ENCODE assay signal across 8 cellular contexts in the genomic region with DNA sequence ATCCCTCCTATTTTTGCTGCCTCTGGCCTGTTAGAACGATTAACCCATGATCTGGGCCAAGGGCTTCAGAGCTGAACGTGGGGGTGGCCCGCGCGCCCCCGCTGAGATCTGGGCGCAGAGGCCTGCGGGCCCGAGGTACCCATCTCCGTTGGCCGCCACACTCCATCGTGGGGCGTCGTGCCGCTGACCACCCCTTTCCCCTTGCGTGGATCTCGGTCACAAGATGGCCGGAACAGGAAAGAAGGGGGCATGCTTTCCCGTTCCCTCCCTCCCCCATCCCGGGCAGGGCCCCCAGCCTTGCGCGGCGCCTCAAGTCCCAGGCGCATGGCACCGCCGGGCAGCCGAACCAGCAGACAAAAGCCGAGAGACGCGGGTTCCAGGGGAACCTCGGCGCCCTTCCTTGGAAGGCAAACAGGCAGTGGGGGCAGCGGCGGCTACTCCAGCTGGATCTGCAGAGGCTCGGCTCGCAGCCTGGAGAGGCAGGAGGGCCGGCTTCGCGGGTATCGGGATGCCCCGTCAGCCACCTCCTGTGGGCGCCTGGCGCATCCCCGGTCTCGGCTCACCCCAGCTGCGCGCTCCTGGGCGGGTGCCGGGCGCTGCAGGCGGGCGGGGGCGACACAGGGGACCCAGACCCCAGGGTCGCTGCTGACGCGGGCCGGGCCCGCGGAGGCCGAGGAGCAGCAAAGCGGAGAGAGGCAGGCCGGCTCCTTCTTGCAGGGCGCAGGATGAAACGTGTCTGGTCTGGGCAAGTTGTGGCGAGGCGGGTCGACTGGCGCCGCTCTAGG. TPM values are rescaled to one million over a fixed set of nuclear protein-coding genes. Genes with fewer than 3 reads are reported as not detected.
DNase-seq lines count a peak whose midpoint lies in the region; ATAC-seq, FAIRE-seq and TF ChIP-seq lines count a peak whose summit lies in the region.

No MANE protein-coding gene starts in this region.

- no peaks in the 10 kb centered on the region for H4K20me1 ChIP-seq in HepG2 (ENCODE audit: insufficient read depth, low read length)

- H3K27ac ChIP-seq in HepG2 (ENCODE audit: extremely low read length, insufficient read depth, low read length) (peak overlapping the region; percentile 64), suprapubic skin (peak overlapping the region; percentile 28)

- no peak for FAIRE-seq in HepG2 (lab: Jason Lieb, UNC)

- H3K9me3 ChIP-seq in HepG2 (ENCODE audit: low read length) (no peaks in the 10 kb centered on the region), suprapubic skin (no peaks in the 10 kb centered on the region)

- peaks cover 19% of the 10 kb centered on the region for H3K4me1 ChIP-seq in HepG2 (ENCODE audit: insufficient read depth, low read length)
- H3K4me1 ChIP-seq in suprapubic skin, result peaks cover 29% of the 10 kb centered on the region

- POLR2A ChIA-PET in HepG2 (lab: Yijun Ruan, JAX), result interaction anchor here (1.4 to 3.0 kb wide), 2 partner anchors 12 to 33 kb away, joined by 4 to 14 read pairs; a partner anchor contains a TSS

- H2AFZ ChIP-seq in HepG2 (ENCODE audit: low read length), result no peak overlapping the region

- H3K9ac ChIP-seq in HepG2 (ENCODE audit: insufficient read depth, low read depth, low read length), result peak overlapping the region; percentile 53

- H3K27me3 ChIP-seq in HepG2 (ENCODE audit: control insufficient read depth in 1 of 2, insufficient read depth in 2 of 2, low read length in 2 of 2) (no peaks in the 10 kb centered on the region), suprapubic skin (peaks cover 33% of the 10 kb centered on the region)

- ATAC-seq in GM21529 (IDR thresholded peaks at IDR 0.05; ENCODE audit: unreplicated experiment) (peak; percentile 36), HepG2 (peak; percentile 80)

- H3K4me3 ChIP-seq in HepG2 (replicated peaks in 1 of 3; ENCODE audit: insufficient read depth in 1 of 3, low read depth in 2 of 3, low read length in 3 of 3) (peak overlapping the region; percentile 69 to 73 (median 72)), suprapubic skin (peak overlapping the region; percentile 59)

- BruUV-seq in HepG2 (replicated peaks; lab: Mats Ljungman, UMichigan), result no TSS peak

- intact Hi-C loops in HepG2 (cut with micrococcal nuclease; ENCODE audit: unreplicated experiment), result loop anchor here (5.0 kb wide), 1 partner anchor 33 kb away; a partner anchor contains a TSS

- CTCF ChIA-PET in HepG2 (lab: Yijun Ruan, JAX; ENCODE audit: low intra/inter-chr PET ratio, low total read pairs), result no interaction called here

- no peak; a peak in 2 of 4 replicates for TF ChIP-seq POLR2A in HepG2 (IDR thresholded peaks at IDR 0.05; ENCODE audit: insufficient read depth in 1 of 2, low read depth in 2 of 2, low read length in 2 of 2)
- TF ChIP-seq POLR2A in suprapubic skin (IDR thresholded peaks at IDR 0.05), result no peak

- in situ Hi-C loops in HepG2 (cut with HindIII; ENCODE audit: extremely low pct_ligation_motif_present, low pct_unique_long_range_greater_than_20kb), result no loop called here

- TF ChIP-seq EP300 in HepG2 (IDR thresholded peaks at IDR 0.05; ENCODE audit: low read depth in 2 of 2, low read length in 2 of 2) (no peak), HepG2 (CRISPR knock-in tag; IDR thresholded peaks at IDR 0.05; ENCODE audit: borderline replicate concordance) (no peak), suprapubic skin (IDR thresholded peaks at IDR 0.05) (no peak)

- DNase-seq in Daoy (ENCODE audit: low read depth), result peak; percentile 49
- peak; percentile 41 for DNase-seq in NCI-H2171 (lab: John Stamatoyannopoulos, UW)
- DNase-seq in cerebellum (ENCODE audit: low spot score), result peak; percentile 38
- DNase-seq in HepG2 (ENCODE audit: low spot score), result peak; percentile 2
- DNase-seq in suprapubic skin (ENCODE audit: low spot score in 2 of 2), result peak in 1 of 2 donors; percentile 63
- no peak for DNase-seq in NOMO-1 treated with dmso at 0.1 percent for 144 hours (lab: John Stamatoyannopoulos, UW; ENCODE audit: unreplicated experiment)
- DNase-seq in COLO829 (ENCODE audit: low spot score), result no peak

- 0% methylated on average over 28 of the region's 69 CpGs for WGBS in HepG2 (ENCODE audit: low lambda C conversion rate)
- 0% methylated on average over 5 of the region's 69 CpGs for WGBS in suprapubic skin

- H3K36me3 ChIP-seq in HepG2 (replicated peaks in 1 of 2; ENCODE audit: control insufficient read depth in 1 of 2, insufficient read depth in 2 of 2, low read length in 2 of 2), result peaks cover 2 to 6% of the 10 kb centered on the region in 2 experiments; a peak in 2 of 5 replicates
- no peaks in the 10 kb centered on the region for H3K36me3 ChIP-seq in suprapubic skin

- TF ChIP-seq RAD21 in HepG2 (CRISPR knock-in tag; IDR thresholded peaks at IDR 0.05), result 0 out of 2 replicates have a peak, but pooled peaks have one; percentile 16

- TF ChIP-seq CTCF in HepG2 (CRISPR knock-in tag; IDR thresholded peaks at IDR 0.05), result no peak
- no peak for TF ChIP-seq CTCF in suprapubic skin (IDR thresholded peaks at IDR 0.05)

- H3K79me2 ChIP-seq in HepG2 (ENCODE audit: insufficient read depth, low read length), result peaks cover 10% of the 10 kb centered on the region

- peak overlapping the region; percentile 91 for H3K4me2 ChIP-seq in HepG2 (ENCODE audit: low read depth, low read length)

TF ChIP-seq in HepG2, 621 proteins besides CTCF, POLR2A, EP300 and RAD21 (continues in another document):
- no peak for TF ChIP-seq POLR2AphosphoS5 (IDR thresholded peaks at IDR 0.05; ENCODE audit: low read depth, low read length)

RNA-seq across cellular contexts. Expression of a gene that starts 0.5 kb away (rescaled TPM):
- total RNA-seq in Daoy (2014; rRNA removed; shearing (Covaris generic)), result 8.7 and 14.1 TPM in 2 replicates
- total RNA-seq in cerebellum, result 53.3 TPM
- total RNA-seq in HepG2 (2016; rRNA removed; fragmentation: Illumina TruSeq; extraction: Trizol), result 36.7 and 36.9 TPM in 2 replicates
- total RNA-seq in HepG2 (2016; cell fraction: cytosol; rRNA removed; fragmentation: Illumina TruSeq; extraction: Trizol; ENCODE audit: low read depth), result 21.9 and 22.3 TPM in 2 replicates
- total RNA-seq in HepG2 (2016; cell fraction: insoluble cytoplasmic fraction; rRNA removed; fragmentation: Illumina TruSeq; extraction: Trizol), result 30.6 and 38.7 TPM in 2 replicates
- 73.3 and 77.2 TPM in 2 replicates for total RNA-seq in HepG2 (2016; cell fraction: membrane; rRNA removed; fragmentation: Illumina TruSeq; extraction: Trizol)
- 38.1 and 43.2 TPM in 2 replicates for total RNA-seq in HepG2 (2016; cell fraction: nucleus; rRNA removed; fragmentation: Illumina TruSeq; extraction: Trizol)
- 10.8 and 11.0 TPM in 2 replicates for polyA plus RNA-seq in HepG2 (2011; rRNA removed)
- polyA plus RNA-seq in HepG2 (2011; cell fraction: cytosol; rRNA removed), result 6.0 and 6.6 TPM in 2 replicates
- polyA plus RNA-seq in HepG2 (2011; cell fraction: nucleus; rRNA removed), result 18.3 and 20.8 TPM in 2 replicates
- 9.4 and 12.5 TPM in 2 replicates for polyA plus RNA-seq in HepG2 (2012)
- polyA plus RNA-seq in HepG2 (2016; cell fraction: cytosol; fragmentation: Illumina TruSeq; extraction: Trizol; ENCODE audit: low read depth), result 22.5 and 24.2 TPM in 2 replicates
- polyA plus RNA-seq in HepG2 (2016; cell fraction: insoluble cytoplasmic fraction; fragmentation: Illumina TruSeq; extraction: Trizol; ENCODE audit: low read depth), result 29.9 and 34.9 TPM in 2 replicates
- 46.4 and 53.4 TPM in 2 replicates for polyA plus RNA-seq in HepG2 (2016; cell fraction: membrane; fragmentation: Illumina TruSeq; extraction: Trizol; ENCODE audit: low read depth)
- 49.4 and 55.6 TPM in 2 replicates for polyA plus RNA-seq in HepG2 (2016; cell fraction: nucleus; fragmentation: Illumina TruSeq; extraction: Trizol; ENCODE audit: insufficient read depth, low read depth)
- polyA minus RNA-seq in HepG2 (2011; rRNA and poly(A)+ RNA removed; ENCODE audit: low replicate concordance), result 18.4 TPM in 1 of 2 replicates, not detected in the other
- polyA minus RNA-seq in HepG2 (2011; cell fraction: cytosol; rRNA and poly(A)+ RNA removed), result 9.9 and 11.3 TPM in 2 replicates
- polyA minus RNA-seq in HepG2 (2011; cell fraction: nucleus; rRNA and poly(A)+ RNA removed), result 25.0 and 31.2 TPM in 2 replicates
- 1 to 10 TPM; 1.5 to 4.8 (median 3.4) TPM for total RNA-seq in suprapubic skin

RNA-seq across cellular contexts. Expression of a gene that starts 32.9 kb away (rescaled TPM):
- 19.4 and 25.6 TPM in 2 replicates for total RNA-seq in Daoy (2014; rRNA removed; shearing (Covaris generic))
- total RNA-seq in cerebellum, result 19.6 TPM
- 38.1 and 48.2 TPM in 2 replicates for total RNA-seq in HepG2 (2016; rRNA removed; fragmentation: Illumina TruSeq; extraction: Trizol)
- total RNA-seq in HepG2 (2016; cell fraction: cytosol; rRNA removed; fragmentation: Illumina TruSeq; extraction: Trizol; ENCODE audit: low read depth), result 30.3 and 34.8 TPM in 2 replicates
- 32.9 and 48.9 TPM in 2 replicates for total RNA-seq in HepG2 (2016; cell fraction: insoluble cytoplasmic fraction; rRNA removed; fragmentation: Illumina TruSeq; extraction: Trizol)
- total RNA-seq in HepG2 (2016; cell fraction: membrane; rRNA removed; fragmentation: Illumina TruSeq; extraction: Trizol), result 14.3 and 17.6 TPM in 2 replicates
- 48.4 and 54.1 TPM in 2 replicates for total RNA-seq in HepG2 (2016; cell fraction: nucleus; rRNA removed; fragmentation: Illumina TruSeq; extraction: Trizol)
- polyA plus RNA-seq in HepG2 (2011; rRNA removed), result 9.7 and 10.4 TPM in 2 replicates
- 5.4 and 8.2 TPM in 2 replicates for polyA plus RNA-seq in HepG2 (2011; cell fraction: cytosol; rRNA removed)
- 2.8 and 3.7 TPM in 2 replicates for polyA plus RNA-seq in HepG2 (2011; cell fraction: nucleus; rRNA removed)
- polyA plus RNA-seq in HepG2 (2012), result 12.1 and 15.4 TPM in 2 replicates
- polyA plus RNA-seq in HepG2 (2016; cell fraction: cytosol; fragmentation: Illumina TruSeq; extraction: Trizol; ENCODE audit: low read depth), result 1.4 TPM in 2 replicates
- polyA plus RNA-seq in HepG2 (2016; cell fraction: insoluble cytoplasmic fraction; fragmentation: Illumina TruSeq; extraction: Trizol; ENCODE audit: low read depth), result 16.8 and 19.2 TPM in 2 replicates
- polyA plus RNA-seq in HepG2 (2016; cell fraction: membrane; fragmentation: Illumina TruSeq; extraction: Trizol; ENCODE audit: low read depth), result 3.1 and 3.7 TPM in 2 replicates
- 37.4 and 38.5 TPM in 2 replicates for polyA plus RNA-seq in HepG2 (2016; cell fraction: nucleus; fragmentation: Illumina TruSeq; extraction: Trizol; ENCODE audit: insufficient read depth, low read depth)
- 13.2 and 17.4 TPM in 2 replicates for polyA minus RNA-seq in HepG2 (2011; rRNA and poly(A)+ RNA removed; ENCODE audit: low replicate concordance)
- polyA minus RNA-seq in HepG2 (2011; cell fraction: cytosol; rRNA and poly(A)+ RNA removed), result 21.4 and 25.3 TPM in 2 replicates
- polyA minus RNA-seq in HepG2 (2011; cell fraction: nucleus; rRNA and poly(A)+ RNA removed), result 14.4 and 17.8 TPM in 2 replicates
- total RNA-seq in suprapubic skin, result 10 to 100 TPM; 27.1 to 33.5 (median 30.7) TPM

Comparison
In these comparisons a context has a peak if more than half of its experiments do, and no peak if none do; other contexts are left out.
1. DNase-seq: peak in Daoy (single experiment), NCI-H2171 (single experiment), cerebellum (single experiment) and HepG2 (single experiment); none in NOMO-1 treated with dmso at 0.1 percent for 144 hours (single experiment) and COLO829 (single experiment).